In genomic region chr7:139574618-139575337, GRCh38 we compare ENCODE assay signal across 18 cellular contexts. TPM values are rescaled to one million over a fixed set of nuclear protein-coding genes. Genes with fewer than 3 reads are reported as not detected.
"Had no signal": no experiment of that assay in that cellular context is flagged by ENCODE, and none has a peak within 500 bp of the region (broad histone marks: within the 10 kb centered on the region; RNA-seq: fewer than 3 reads in every experiment).

No MANE protein-coding gene starts in this region.

- H3K4me3 ChIP-seq: ascending aorta, esophagus squamous epithelium, prostate gland, SJSA1, transverse colon had no signal

- H3K27ac ChIP-seq: ascending aorta, esophagus squamous epithelium, prostate gland, SJSA1, transverse colon had no signal

- H3K4me3 Mint-ChIP-seq: activated CD4-positive, alpha-beta T cell treated with anti-CD3 and anti-CD28 coated beads, Interleukin-2, amount 10 ng/mL, durations not matched to agents 24 days and 14 days had no signal

- H3K27me3 ChIP-seq: ascending aorta, esophagus squamous epithelium, SJSA1, transverse colon had no signal

- DNase-seq: activated CD4-positive, alpha-beta T cell treated with anti-CD3 and anti-CD28 coated beads, Interleukin-2, amount 10 ng/mL, durations not matched to agents 24 days and 14 days; activated gamma-delta T cell; activated T-cell treated with anti-CD3 and anti-CD28 coated beads, Interleukin-2, amount 50 U/mL, for 1 hour; esophagus squamous epithelium; foreskin fibroblast; nucleus accumbens; RPMI8226; stimulated activated CD4-positive, alpha-beta T cell treated with anti-CD3 and anti-CD28 coated beads, Interleukin-15, amount 100 ng/mL, for 24 hours; stimulated activated CD4-positive, alpha-beta T cell treated with anti-CD3 and anti-CD28 coated beads, Interleukin-4, amount 100 ng/mL, for 24 hours; T1000; transverse colon had no signal

- H3K4me1 Mint-ChIP-seq: activated CD4-positive, alpha-beta T cell treated with anti-CD3 and anti-CD28 coated beads, Interleukin-2, amount 10 ng/mL, durations not matched to agents 24 days and 14 days had no signal

- H3K9me3 ChIP-seq: ascending aorta, esophagus squamous epithelium, prostate gland, SJSA1, transverse colon had no signal

- H3K9me3 Mint-ChIP-seq: activated CD4-positive, alpha-beta T cell treated with anti-CD3 and anti-CD28 coated beads, Interleukin-2, amount 10 ng/mL, durations not matched to agents 24 days and 14 days had no signal

- H3K4me1 ChIP-seq: ascending aorta, esophagus squamous epithelium, prostate gland, SJSA1, transverse colon had no signal

- H3K27me3 Mint-ChIP-seq: activated CD4-positive, alpha-beta T cell treated with anti-CD3 and anti-CD28 coated beads, Interleukin-2, amount 10 ng/mL, durations not matched to agents 24 days and 14 days had no signal

- H3K27ac Mint-ChIP-seq: activated CD4-positive, alpha-beta T cell treated with anti-CD3 and anti-CD28 coated beads, Interleukin-2, amount 10 ng/mL, durations not matched to agents 24 days and 14 days had no signal

RNA-seq across cellular contexts. Expression of gene CLEC2L, which starts 51.3 kb away (rescaled TPM):
- total RNA-seq: activated CD4-positive, alpha-beta T cell treated with anti-CD3 and anti-CD28 coated beads, Interleukin-2, amount 10 ng/mL, durations not matched to agents 24 days and 14 days; ascending aorta; bronchial epithelial cell; esophagus squamous epithelium; mesenteric fat pad; SJSA1 had no signal
- polyA plus RNA-seq: keratinocyte, liver had no signal
